Comparison of ENCODE assay signal across 8 cellular contexts in the genomic region with DNA sequence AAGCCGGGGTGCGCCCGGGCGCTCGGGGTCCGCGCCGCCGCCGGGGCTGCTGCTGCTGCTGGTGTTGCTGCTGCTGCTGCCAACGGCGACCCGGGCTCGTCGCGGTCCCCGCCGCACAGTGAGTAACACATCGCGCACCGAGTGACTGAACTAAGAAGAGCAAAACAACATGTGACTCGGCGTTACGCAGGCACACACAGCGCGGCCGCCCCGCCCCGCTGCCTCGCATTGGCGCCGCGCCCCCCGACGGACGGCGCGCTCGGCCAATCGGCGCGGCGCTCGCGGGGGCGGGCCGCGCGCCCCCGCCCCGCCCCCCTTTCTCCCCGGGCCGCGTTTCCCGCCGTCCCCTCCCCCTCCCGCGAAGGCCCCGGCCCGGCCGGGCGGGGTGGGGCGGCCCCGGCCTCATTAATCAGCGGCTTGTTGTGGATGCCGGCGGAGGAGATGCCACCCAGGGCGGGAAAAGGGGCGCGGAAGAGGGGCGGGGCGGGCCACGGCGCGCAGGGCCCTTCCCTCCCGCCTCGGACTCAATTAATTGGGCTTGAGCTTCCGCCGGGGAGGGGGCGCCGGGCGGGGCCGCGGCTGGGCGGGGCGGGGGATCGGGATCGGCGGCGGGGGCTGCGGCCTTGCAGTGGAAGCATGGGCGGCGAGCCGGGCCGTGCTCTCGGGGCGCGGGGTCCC.
DNase-seq lines count a peak whose midpoint lies in the region; ATAC-seq and TF ChIP-seq lines count a peak whose summit lies in the region.

A gene with protein sequence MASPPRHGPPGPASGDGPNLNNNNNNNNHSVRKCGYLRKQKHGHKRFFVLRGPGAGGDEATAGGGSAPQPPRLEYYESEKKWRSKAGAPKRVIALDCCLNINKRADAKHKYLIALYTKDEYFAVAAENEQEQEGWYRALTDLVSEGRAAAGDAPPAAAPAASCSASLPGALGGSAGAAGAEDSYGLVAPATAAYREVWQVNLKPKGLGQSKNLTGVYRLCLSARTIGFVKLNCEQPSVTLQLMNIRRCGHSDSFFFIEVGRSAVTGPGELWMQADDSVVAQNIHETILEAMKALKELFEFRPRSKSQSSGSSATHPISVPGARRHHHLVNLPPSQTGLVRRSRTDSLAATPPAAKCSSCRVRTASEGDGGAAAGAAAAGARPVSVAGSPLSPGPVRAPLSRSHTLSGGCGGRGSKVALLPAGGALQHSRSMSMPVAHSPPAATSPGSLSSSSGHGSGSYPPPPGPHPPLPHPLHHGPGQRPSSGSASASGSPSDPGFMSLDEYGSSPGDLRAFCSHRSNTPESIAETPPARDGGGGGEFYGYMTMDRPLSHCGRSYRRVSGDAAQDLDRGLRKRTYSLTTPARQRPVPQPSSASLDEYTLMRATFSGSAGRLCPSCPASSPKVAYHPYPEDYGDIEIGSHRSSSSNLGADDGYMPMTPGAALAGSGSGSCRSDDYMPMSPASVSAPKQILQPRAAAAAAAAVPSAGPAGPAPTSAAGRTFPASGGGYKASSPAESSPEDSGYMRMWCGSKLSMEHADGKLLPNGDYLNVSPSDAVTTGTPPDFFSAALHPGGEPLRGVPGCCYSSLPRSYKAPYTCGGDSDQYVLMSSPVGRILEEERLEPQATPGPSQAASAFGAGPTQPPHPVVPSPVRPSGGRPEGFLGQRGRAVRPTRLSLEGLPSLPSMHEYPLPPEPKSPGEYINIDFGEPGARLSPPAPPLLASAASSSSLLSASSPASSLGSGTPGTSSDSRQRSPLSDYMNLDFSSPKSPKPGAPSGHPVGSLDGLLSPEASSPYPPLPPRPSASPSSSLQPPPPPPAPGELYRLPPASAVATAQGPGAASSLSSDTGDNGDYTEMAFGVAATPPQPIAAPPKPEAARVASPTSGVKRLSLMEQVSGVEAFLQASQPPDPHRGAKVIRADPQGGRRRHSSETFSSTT (N-terminal part only) (minus strand): TSS at position 127 of the 678 bp plus-strand sequence. CDS start 530 bp downstream, outside the sequence.

- TF ChIP-seq CTCF in AG04449 (IDR thresholded peaks at IDR 0.05; ENCODE audit: insufficient read depth, low read length, missing control alignments), result no peak

- POLR2A ChIA-PET in AG04449 (lab: Yijun Ruan, JAX), result interaction anchor here (0.6 kb wide), 1 partner anchor 417 kb away, joined by 4 read pairs; no protein-coding TSS in a partner anchor

- CTCF ChIA-PET in AG04449 (lab: Yijun Ruan, JAX), result interaction anchor here (0.7 kb wide), 1 partner anchor 321 kb away, joined by 3 read pairs; no protein-coding TSS in a partner anchor

- peak; percentile 52 for DNase-seq in AG04449 (ENCODE audit: low read depth, low spot score)
- DNase-seq in NCI-H2196 (lab: John Stamatoyannopoulos, UW; ENCODE audit: unreplicated experiment), result peak; percentile 79
- peak; percentile 85 for DNase-seq in activated CD4-positive, CD25-positive, alpha-beta regulatory T cell treated with anti-CD3 and anti-CD28 coated beads, Interleukin-2, amount 50 U/mL, for 16 hours (ENCODE audit: low read depth, low spot score)
- DNase-seq in central memory CD4-positive, alpha-beta T cell, result peak; percentile 96
- peak; percentile 95 for DNase-seq in islet precursor cell
- DNase-seq in stimulated activated CD4-positive, alpha-beta T cell treated with anti-CD3 and anti-CD28 coated beads, Interleukin-12 subunit alpha, Interleukin-12 subunit beta, amount 100 ng/mL, for 24 hours (ENCODE audit: low read depth in 2 of 2), result peak; percentile 79 to 80

- ATAC-seq in GM18909 (IDR thresholded peaks at IDR 0.05; ENCODE audit: poor library complexity, unreplicated experiment), result peak; percentile 94
- ATAC-seq in HG03135 (IDR thresholded peaks at IDR 0.05; ENCODE audit: unreplicated experiment), result peak; percentile 95

- peak within 1 kb of the TSS; percentile 66 for H3K4me3 ChIP-seq in AG04449 (ENCODE audit: low read depth, low read length)

Comparison
In these comparisons a context has a peak if more than half of its experiments do, and no peak if none do; other contexts are left out.
1. Peak in every context shown above with its lines: DNase-seq, ATAC-seq and H3K4me3 ChIP-seq.